Comparison of ENCODE assay signal across 1 cellular context in genomic region chr4:70903282-70903603, GRCh38.
TF ChIP-seq lines count a peak whose summit lies in the region.

No MANE protein-coding gene starts in this region.

TF ChIP-seq in K562, 482 proteins besides CTCF, POLR2A, EP300 and RAD21 (continued from another document and continues in another):
- TF ChIP-seq CREB1 (IDR thresholded peaks at IDR 0.05), result peak; percentile 90
- peak; percentile 59; the same call in 1 of the 2 replicates for TF ChIP-seq CREB1 (CRISPR knock-in tag; IDR thresholded peaks at IDR 0.05)
- TF ChIP-seq BRF2 (IDR thresholded peaks at IDR 0.05; ENCODE audit: borderline replicate concordance, insufficient read depth, insufficient read length), result no peak
- TF ChIP-seq SMC3 (conservative IDR thresholded peaks at IDR 0.05; ENCODE audit: insufficient read depth, low read depth, low read length), result no peak
- TF ChIP-seq MAFG (tag; conservative IDR thresholded peaks at IDR 0.05), result peak; percentile 74
- no peak for TF ChIP-seq ZC3H4 (CRISPR knock-in tag; IDR thresholded peaks at IDR 0.05; ENCODE audit: borderline replicate concordance)
- peak; percentile 97 for TF ChIP-seq ZBED1 (IDR thresholded peaks at IDR 0.05)
- peak in 1 of 2 experiments; percentile 71; a peak in 1 of 4 replicates for TF ChIP-seq ZNF318 (IDR thresholded peaks at IDR 0.05; ENCODE audit: borderline replicate concordance in 1 of 2, low read depth in 1 of 2)
- TF ChIP-seq HOMEZ (CRISPR knock-in tag; IDR thresholded peaks at IDR 0.05), result no peak
- TF ChIP-seq AFF1 (IDR thresholded peaks at IDR 0.05; ENCODE audit: low read depth in 1 of 2, partially characterized antibody in 2 of 2), result peak; percentile 67 to 96
- no peak for TF ChIP-seq NFE2L1 (tag; IDR thresholded peaks at IDR 0.05; ENCODE audit: borderline replicate concordance, low read depth)
- no peak for TF ChIP-seq RBM25 (IDR thresholded peaks at IDR 0.05; ENCODE audit: low read depth, low read length, severe bottlenecking)
- TF ChIP-seq ZNF282 (CRISPR knock-in tag; IDR thresholded peaks at IDR 0.05), result no peak
- peak; percentile 96 for TF ChIP-seq ZNF584 (CRISPR knock-in tag; IDR thresholded peaks at IDR 0.05; ENCODE audit: low read depth)
- no peak; the same call in 1 of the 2 replicates for TF ChIP-seq EHMT2 (IDR thresholded peaks at IDR 0.05)
- peak; percentile 93 for TF ChIP-seq ETS1 (conservative IDR thresholded peaks at IDR 0.05; ENCODE audit: control insufficient read depth, low read depth, low read length)
- no peak for TF ChIP-seq IFI16 (CRISPR knock-in tag; IDR thresholded peaks at IDR 0.05)
- no peak for TF ChIP-seq ZNF586 (CRISPR knock-in tag; conservative IDR thresholded peaks at IDR 0.05)
- peak; percentile 81 for TF ChIP-seq ZNF445 (CRISPR knock-in tag; IDR thresholded peaks at IDR 0.05; ENCODE audit: low read depth)
- no peak for TF ChIP-seq CBX1 (IDR thresholded peaks at IDR 0.05; ENCODE audit: low read depth)
- no peak for TF ChIP-seq SMARCA5 (IDR thresholded peaks at IDR 0.05)
- no peak for TF ChIP-seq ARID3B (CRISPR knock-in tag; IDR thresholded peaks at IDR 0.05; ENCODE audit: borderline replicate concordance)
- no peak for TF ChIP-seq ZNF695 (CRISPR knock-in tag; IDR thresholded peaks at IDR 0.05)
- no peak for TF ChIP-seq EWSR1 (IDR thresholded peaks at IDR 0.05; ENCODE audit: borderline replicate concordance, low read depth, partially characterized antibody)
- peak; percentile 34; the same call in 1 of the 2 replicates for TF ChIP-seq MYBL2 (IDR thresholded peaks at IDR 0.05; ENCODE audit: low read depth)
- TF ChIP-seq MYBL2 (CRISPR knock-in tag; IDR thresholded peaks at IDR 0.05; ENCODE audit: borderline replicate concordance), result no peak
- peak; percentile 70 for TF ChIP-seq ZNF354B (CRISPR knock-in tag; IDR thresholded peaks at IDR 0.05)
- TF ChIP-seq NFRKB (IDR thresholded peaks at IDR 0.05; ENCODE audit: low read depth), result peak; percentile 37; the same call in 1 of the 2 replicates
- TF ChIP-seq ZNF316 (IDR thresholded peaks at IDR 0.05), result peak; percentile 66
- TF ChIP-seq OTX1 (CRISPR knock-in tag; IDR thresholded peaks at IDR 0.05), result peak; percentile 97
- TF ChIP-seq TOE1 (IDR thresholded peaks at IDR 0.05; ENCODE audit: borderline replicate concordance), result peak; percentile 75; the same call in 1 of the 2 replicates
- no peak for TF ChIP-seq TOE1 (CRISPR knock-in tag; IDR thresholded peaks at IDR 0.05; ENCODE audit: borderline replicate concordance, low read depth)
- TF ChIP-seq MNT (conservative IDR thresholded peaks at IDR 0.05), result peak; percentile 80 to 91
- TF ChIP-seq TBL1XR1 (IDR thresholded peaks at IDR 0.05; ENCODE audit: low read length in 2 of 2), result peak; percentile 99 to 100
- peak; percentile 81 for TF ChIP-seq EGR1 (conservative IDR thresholded peaks at IDR 0.05)
- no peak; the same call in 1 of the 2 replicates for TF ChIP-seq STAT6 (CRISPR knock-in tag; IDR thresholded peaks at IDR 0.05)
